Comparison of ENCODE assay signal across 8 cellular contexts in genomic region chr13:29454931-29455481, GRCh38.
A peak's percentile ranks its signal among the peaks of the same experiment; 100 is the strongest.
DNase-seq lines count a peak whose midpoint lies in the region; ATAC-seq and TF ChIP-seq lines count a peak whose summit lies in the region.

No MANE protein-coding gene starts in this region.

- no peak overlapping the region for H4K91ac ChIP-seq in mesenchymal stem cell (ENCODE audit: low read length)

- H3K27ac ChIP-seq in mesenchymal stem cell (ENCODE audit: low read length, poor library complexity, severe bottlenecking) (no peak overlapping the region), Peyer's patch (no peak overlapping the region)

- TF ChIP-seq POLR2A in Peyer's patch (IDR thresholded peaks at IDR 0.05), result no peak

- no peak overlapping the region for H2BK120ac ChIP-seq in mesenchymal stem cell (ENCODE audit: low read depth, low read length)

- H2BK15ac ChIP-seq in mesenchymal stem cell (ENCODE audit: low read depth, poor library complexity, severe bottlenecking), result no peak overlapping the region

- H3K27me3 ChIP-seq in mesenchymal stem cell (ENCODE audit: control insufficient read depth in 1 of 2, insufficient read depth in 1 of 2, low read length in 2 of 2) (peaks cover 0 to under 1% of the 10 kb centered on the region in 2 experiments), Peyer's patch (no peaks in the 10 kb centered on the region)

- H2BK5ac ChIP-seq in mesenchymal stem cell (ENCODE audit: low read depth, low read length, poor library complexity, severe bottlenecking), result no peak overlapping the region

- H3K4me3 ChIP-seq in WI38 (ENCODE audit: low read depth, low read length), result no peak overlapping the region
- H3K4me3 ChIP-seq in mesenchymal stem cell (ENCODE audit: insufficient read depth in 1 of 2, low read depth in 1 of 2, low read length in 2 of 2), result no peak overlapping the region
- H3K4me3 ChIP-seq in Peyer's patch, result no peak overlapping the region

- WGBS in mesenchymal stem cell, result 81% methylated on average over 6 of the region's 6 CpGs

- H3K9ac ChIP-seq in mesenchymal stem cell (ENCODE audit: low read length), result no peak overlapping the region

- H4K8ac ChIP-seq in mesenchymal stem cell (ENCODE audit: low read length), result no peak overlapping the region

- H3K4ac ChIP-seq in mesenchymal stem cell (ENCODE audit: low read depth in 1 of 2, low read length in 2 of 2), result no peak overlapping the region

- H3K14ac ChIP-seq in mesenchymal stem cell (ENCODE audit: low read length in 2 of 2), result no peak overlapping the region

- DNase-seq in DMS53 (lab: John Stamatoyannopoulos, UW) (peak; percentile 58), DMS53 treated with DMSO at 0.1 percent for 48 hours (lab: John Stamatoyannopoulos, UW; ENCODE audit: unreplicated experiment) (no peak), mesenchymal stem cell (peak; percentile 28), cerebellar nuclear complex (lab: John Stamatoyannopoulos, UW) (no peak), AG20443 (ENCODE audit: low spot score) (no peak), Peyer's patch (no peak)

- H3K18ac ChIP-seq in mesenchymal stem cell (ENCODE audit: low read depth in 1 of 2, low read length in 2 of 2), result no peak overlapping the region

- no peak overlapping the region for H3K23ac ChIP-seq in mesenchymal stem cell (ENCODE audit: low read length in 2 of 2)

- no peaks in the 10 kb centered on the region for H3K9me3 ChIP-seq in mesenchymal stem cell (ENCODE audit: control insufficient read depth, low read length)
- no peaks in the 10 kb centered on the region for H3K9me3 ChIP-seq in Peyer's patch

- H3K36me3 ChIP-seq in mesenchymal stem cell (ENCODE audit: control insufficient read depth in 1 of 2, insufficient read depth in 2 of 2, low read depth in 1 of 2, low read length in 2 of 2), result no peaks in the 10 kb centered on the region
- no peaks in the 10 kb centered on the region for H3K36me3 ChIP-seq in Peyer's patch

- no peak overlapping the region for H2BK12ac ChIP-seq in mesenchymal stem cell (ENCODE audit: low read length in 2 of 2)

- TF ChIP-seq CTCF in WI38 (IDR thresholded peaks at IDR 0.05; ENCODE audit: low read depth, low read length) (peak; percentile 57), Peyer's patch (IDR thresholded peaks at IDR 0.05) (peak in 1 of 6 experiments; percentile 8)

- no peak overlapping the region for H2AK5ac ChIP-seq in mesenchymal stem cell (ENCODE audit: low read length, severe bottlenecking)

- ATAC-seq in HG02973 (IDR thresholded peaks at IDR 0.05; ENCODE audit: unreplicated experiment), result peak; percentile 74

- no peak overlapping the region for H2AFZ ChIP-seq in mesenchymal stem cell (ENCODE audit: low read depth, low read length)

- H3K4me1 ChIP-seq in mesenchymal stem cell (ENCODE audit: control insufficient read depth, insufficient read depth, low read depth, low read length) (peaks cover 2% of the 10 kb centered on the region), Peyer's patch (no peaks in the 10 kb centered on the region)

- no peak overlapping the region for H3K4me2 ChIP-seq in mesenchymal stem cell (ENCODE audit: low read length, poor library complexity, severe bottlenecking)

- H3K79me1 ChIP-seq in mesenchymal stem cell (replicated peaks; ENCODE audit: low read length, poor library complexity, severe bottlenecking), result no peaks in the 10 kb centered on the region

Comparison
In these comparisons a context has a peak if more than half of its experiments do, and no peak if none do; other contexts are left out.
1. DNase-seq: peak in DMS53 (single experiment) and mesenchymal stem cell (single experiment); none in DMS53 treated with DMSO at 0.1 percent for 48 hours (single experiment), cerebellar nuclear complex (0 of 2), AG20443 (single experiment) and Peyer's patch (0 of 3).